ENCODE assay signal across 20 cellular contexts in the genomic region with DNA sequence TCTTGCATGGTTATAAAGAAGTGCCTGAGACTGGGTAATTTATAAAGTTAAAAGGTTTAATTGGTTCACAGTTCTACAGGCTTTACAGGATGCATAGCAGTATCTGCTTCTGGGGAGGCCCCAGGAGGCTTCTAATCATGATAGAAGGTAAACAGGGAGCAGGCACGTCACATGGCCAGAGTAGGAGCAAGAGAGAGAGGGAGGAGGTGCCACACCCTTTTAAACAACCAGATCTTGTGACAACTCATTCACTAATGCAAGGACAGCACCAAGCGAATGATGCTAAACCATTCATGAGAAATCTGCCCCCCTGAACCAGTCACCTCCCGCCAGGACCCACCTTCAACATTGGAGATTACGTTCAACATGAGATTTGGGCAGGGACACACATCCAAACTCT.
DNase-seq lines count a peak whose midpoint lies in the region; ATAC-seq, FAIRE-seq and TF ChIP-seq lines count a peak whose summit lies in the region.
"Had no signal": no experiment of that assay in that cellular context is flagged by ENCODE, and none has a peak within 500 bp of the region (broad histone marks: within the 10 kb centered on the region; RNA-seq: fewer than 3 reads in every experiment).

No MANE protein-coding gene starts in this region.

- H3K36me3 ChIP-seq in right atrium auricular region: no peaks in the 10 kb centered on the region
- H3K36me3 ChIP-seq in endodermal cell (ENCODE audit: control insufficient read depth, insufficient read depth, low read length): no peaks in the 10 kb centered on the region
- no peaks in the 10 kb centered on the region for H3K36me3 ChIP-seq in pancreas
- H3K36me3 ChIP-seq in CD4-positive, alpha-beta memory T cell (ENCODE audit: insufficient read depth, low read length): no peaks in the 10 kb centered on the region
- H3K36me3 ChIP-seq: BLaER1 had no signal

- H3K9ac ChIP-seq in endodermal cell (ENCODE audit: extremely low read depth, low read length, poor library complexity, severe bottlenecking): no peak overlapping the region
- H3K9ac ChIP-seq: BLaER1 had no signal

- POLR2A ChIA-PET in CD4-positive, alpha-beta memory T cell (lab: Charles Lee; ENCODE audit: partially characterized antibody): no interaction called here

- no peak for FAIRE-seq in pancreas (lab: Jason Lieb, UNC)
- FAIRE-seq: GM19239, H54 had no signal

- DNase-seq in right atrium auricular region (ENCODE audit: low spot score) (peak; percentile 18), Right ventricle myocardium superior (no peak), endodermal cell (peak; percentile 41), mesenteric fat pad (ENCODE audit: low spot score) (peak; percentile 41), pancreas (no peak), foreskin fibroblast (no peak)
- DNase-seq in CD4-positive, alpha-beta memory T cell: no peak
- DNase-seq: 8988T; Calu3; CD8-positive, alpha-beta T cell; DMS79 treated with DMSO at 0.1 percent for 48 hours; GF-D8; HCEC 1CT; HFFc6; IMR-90 had no signal

- no peaks in the 10 kb centered on the region for H3K27me3 ChIP-seq in right atrium auricular region
- H3K27me3 ChIP-seq in endodermal cell (ENCODE audit: control insufficient read depth, insufficient read depth, low read length, poor library complexity, severe bottlenecking): no peaks in the 10 kb centered on the region
- no peaks in the 10 kb centered on the region for H3K27me3 ChIP-seq in pancreas
- no peaks in the 10 kb centered on the region for H3K27me3 ChIP-seq in CD4-positive, alpha-beta memory T cell (ENCODE audit: insufficient read depth, low read length)
- H3K27me3 ChIP-seq: BLaER1 had no signal

- H3K4me1 ChIP-seq in right atrium auricular region (no peaks in the 10 kb centered on the region), endodermal cell (ENCODE audit: control insufficient read depth, insufficient read depth, low read length) (no peaks in the 10 kb centered on the region), pancreas (no peaks in the 10 kb centered on the region)
- no peaks in the 10 kb centered on the region for H3K4me1 ChIP-seq in CD4-positive, alpha-beta memory T cell (ENCODE audit: insufficient read depth, low read length)

- H3K27me3 Mint-ChIP-seq in endodermal cell (ENCODE audit: insufficient read depth): peaks cover 12% of the 10 kb centered on the region
- H3K27me3 Mint-ChIP-seq in CD4-positive, alpha-beta memory T cell: peaks cover 5% of the 10 kb centered on the region in 2 donors

- TF ChIP-seq CTCF in right atrium auricular region (IDR thresholded peaks at IDR 0.05): no peak
- no peak for TF ChIP-seq CTCF in endodermal cell (conservative IDR thresholded peaks at IDR 0.05)
- no peak for TF ChIP-seq CTCF in pancreas (IDR thresholded peaks at IDR 0.05)
- TF ChIP-seq CTCF in foreskin fibroblast (IDR thresholded peaks at IDR 0.05; ENCODE audit: low read depth, low read length): no peak

- no peaks in the 10 kb centered on the region for H3K9me3 Mint-ChIP-seq in endodermal cell
- peaks cover 0 to 4% (median 0%) of the 10 kb centered on the region in 8 donors for H3K9me3 Mint-ChIP-seq in CD4-positive, alpha-beta memory T cell
- H3K9me3 Mint-ChIP-seq: CD8-positive, alpha-beta T cell; HFFc6 had no signal

- H3K27ac ChIP-seq in right atrium auricular region (no peak overlapping the region), endodermal cell (ENCODE audit: low read depth, low read length) (no peak overlapping the region), pancreas (no peak overlapping the region)
- H3K27ac ChIP-seq in CD4-positive, alpha-beta memory T cell (ENCODE audit: low read depth, low read length): no peak overlapping the region
- H3K27ac ChIP-seq: BLaER1, HL-60 had no signal

- H3K9me3 ChIP-seq in right atrium auricular region: no peaks in the 10 kb centered on the region
- no peaks in the 10 kb centered on the region for H3K9me3 ChIP-seq in endodermal cell (ENCODE audit: control insufficient read depth, low read length)
- no peaks in the 10 kb centered on the region for H3K9me3 ChIP-seq in pancreas
- no peaks in the 10 kb centered on the region for H3K9me3 ChIP-seq in CD4-positive, alpha-beta memory T cell (ENCODE audit: control insufficient read depth in 1 of 2, low read length in 2 of 2)
- H3K9me3 ChIP-seq: BLaER1 had no signal

- no peaks in the 10 kb centered on the region for H3K36me3 Mint-ChIP-seq in endodermal cell (ENCODE audit: low read depth)
- H3K36me3 Mint-ChIP-seq in CD4-positive, alpha-beta memory T cell: no peaks in the 10 kb centered on the region
- H3K36me3 Mint-ChIP-seq: CD14-positive monocyte; CD8-positive, alpha-beta T cell had no signal

- intact Hi-C loops in Right ventricle myocardium superior (cut with DNase I) (no loop called here), pancreas (cut with DNase I) (no loop called here)
- intact Hi-C loops in CD4-positive, alpha-beta memory T cell (cut with micrococcal nuclease): no loop called here

- H3K4me3 ChIP-seq in right atrium auricular region (no peak overlapping the region), endodermal cell (ENCODE audit: low read length) (no peak overlapping the region), pancreas (no peak overlapping the region), foreskin fibroblast (ENCODE audit: low read depth in 1 of 2, low read length in 2 of 2) (no peak overlapping the region)
- H3K4me3 ChIP-seq in CD4-positive, alpha-beta memory T cell (ENCODE audit: low read length in 2 of 2): no peak overlapping the region
- H3K4me3 ChIP-seq: BLaER1 had no signal

- peaks cover 28% of the 10 kb centered on the region for H3K4me1 Mint-ChIP-seq in endodermal cell
- no peaks in the 10 kb centered on the region for H3K4me1 Mint-ChIP-seq in CD4-positive, alpha-beta memory T cell
- H3K4me1 Mint-ChIP-seq: CD14-positive monocyte had no signal

- WGBS in endodermal cell (ENCODE audit: insufficient coverage in 1 of 2, insufficient read length in 1 of 2), 2 experiments: 83 to 86% methylated on average over 4 of the region's 4 CpGs
- WGBS in pancreas, 2 donors: 77% methylated on average over 4 of the region's 4 CpGs

- no peak overlapping the region for H3K4me3 Mint-ChIP-seq in endodermal cell
- H3K4me3 Mint-ChIP-seq in CD4-positive, alpha-beta memory T cell: no peak overlapping the region
- H3K4me3 Mint-ChIP-seq: CD14-positive monocyte; CD8-positive, alpha-beta T cell; HFFc6 had no signal

- CTCF ChIA-PET in CD4-positive, alpha-beta memory T cell (lab: Charles Lee; ENCODE audit: partially characterized antibody): no interaction called here

- ATAC-seq in Right ventricle myocardium superior (ENCODE audit: poor library complexity): no peak
- ATAC-seq in pancreas: no peak
- ATAC-seq: CD8-positive, alpha-beta T cell had no signal

- H3K27ac Mint-ChIP-seq in endodermal cell: no peak overlapping the region
- no peak overlapping the region for H3K27ac Mint-ChIP-seq in CD4-positive, alpha-beta memory T cell
- H3K27ac Mint-ChIP-seq: CD14-positive monocyte; CD8-positive, alpha-beta T cell; HFFc6 had no signal

Comparison
In these comparisons a context has a peak if more than half of its experiments do, and no peak if none do; other contexts are left out.
1. DNase-seq: peak in right atrium auricular region (single experiment), endodermal cell (single experiment) and mesenteric fat pad (single experiment); none in Right ventricle myocardium superior (single experiment), pancreas (0 of 6), CD4-positive, alpha-beta memory T cell (0 of 5) and foreskin fibroblast (0 of 2).